9 cellular contexts compared by ENCODE assay signal in genomic region chr19:4329858-4330257, GRCh38. TPM values are rescaled to one million over a fixed set of nuclear protein-coding genes. Genes with fewer than 3 reads are reported as not detected.
DNase-seq lines count a peak whose midpoint lies in the region; ATAC-seq lines count a peak whose summit lies in the region.
"Had no signal": no experiment of that assay in that cellular context is flagged by ENCODE, and none has a peak within 500 bp of the region (broad histone marks: within the 10 kb centered on the region; RNA-seq: fewer than 3 reads in every experiment).

No MANE protein-coding gene starts in this region.

- H3K4me3 ChIP-seq in CD4-positive, CD25-positive, alpha-beta regulatory T cell (ENCODE audit: low read depth, low read length) = no peak overlapping the region
- no peak overlapping the region for H3K4me3 ChIP-seq in naive thymus-derived CD4-positive, alpha-beta T cell (ENCODE audit: low read length)
- H3K4me3 ChIP-seq: lower lobe of right lung had no signal

- H3K27ac ChIP-seq in CD4-positive, CD25-positive, alpha-beta regulatory T cell (ENCODE audit: insufficient read depth, low read length, poor library complexity, severe bottlenecking) = no peak overlapping the region
- H3K27ac ChIP-seq in naive thymus-derived CD4-positive, alpha-beta T cell (ENCODE audit: low read depth, low read length) = no peak overlapping the region
- H3K27ac ChIP-seq: lower lobe of right lung, neutrophil had no signal

- intact Hi-C loops in naive thymus-derived CD4-positive, alpha-beta T cell (cut with micrococcal nuclease) = loop anchor here (2.0 to 5.0 kb wide), 3 partner anchors 27 to 893 kb away; partner anchors contain the start of genes HDGFL2 (in 1 of the 2) and TMIGD2 (in 1 of the 2)

- peaks cover 22% of the 10 kb centered on the region for H3K4me1 ChIP-seq in CD4-positive, CD25-positive, alpha-beta regulatory T cell (ENCODE audit: control insufficient read depth, insufficient read depth, low read length, poor library complexity, severe bottlenecking)
- H3K4me1 ChIP-seq in naive thymus-derived CD4-positive, alpha-beta T cell (ENCODE audit: control insufficient read depth in 2 of 2, insufficient read depth in 2 of 2, low read length in 2 of 2) = peaks cover 11 to 14% of the 10 kb centered on the region in 2 donors

- no peaks in the 10 kb centered on the region for H3K9me3 ChIP-seq in CD4-positive, CD25-positive, alpha-beta regulatory T cell (ENCODE audit: control insufficient read depth in 2 of 2, low read length in 2 of 2)
- H3K9me3 ChIP-seq in naive thymus-derived CD4-positive, alpha-beta T cell (ENCODE audit: control insufficient read depth in 2 of 3, low read length in 3 of 3) = no peaks in the 10 kb centered on the region
- H3K9me3 ChIP-seq: lower lobe of right lung, neutrophil had no signal

- CTCF ChIA-PET in naive thymus-derived CD4-positive, alpha-beta T cell (lab: Charles Lee) = interaction anchor here (0.7 kb wide), 1 partner anchor 9 kb away, joined by 4 read pairs; the partner anchor contains the start of gene STAP2

- peaks cover 11% of the 10 kb centered on the region for H3K27me3 Mint-ChIP-seq in CD4-positive, CD25-positive, alpha-beta regulatory T cell
- no peaks in the 10 kb centered on the region for H3K27me3 Mint-ChIP-seq in activated T-helper 17 cell treated with anti-CD3 and anti-CD28 coated beads, Interleukin-2, amount 50 U/mL, for 72 hours
- peaks cover 0 to 4% (median 0%) of the 10 kb centered on the region in 5 donors for H3K27me3 Mint-ChIP-seq in naive thymus-derived CD4-positive, alpha-beta T cell

- H3K36me3 Mint-ChIP-seq in CD4-positive, CD25-positive, alpha-beta regulatory T cell = peaks cover 4% of the 10 kb centered on the region
- H3K36me3 Mint-ChIP-seq in activated T-helper 17 cell treated with anti-CD3 and anti-CD28 coated beads, Interleukin-2, amount 50 U/mL, for 72 hours (ENCODE audit: low read depth) = peaks cover 15% of the 10 kb centered on the region
- H3K36me3 Mint-ChIP-seq in naive thymus-derived CD4-positive, alpha-beta T cell = peaks cover 0 to 14% (median 0%) of the 10 kb centered on the region in 5 donors

- POLR2A ChIA-PET in naive thymus-derived CD4-positive, alpha-beta T cell (lab: Charles Lee) = no interaction called here

- no peak for DNase-seq in CD4-positive, CD25-positive, alpha-beta regulatory T cell
- DNase-seq in naive thymus-derived CD4-positive, alpha-beta T cell = no peak
- DNase-seq in ecto neural progenitor cell (ENCODE audit: low spot score) = no peak
- DNase-seq: lower lobe of right lung, SHP77, substantia nigra had no signal

- no peaks in the 10 kb centered on the region for H3K27me3 ChIP-seq in CD4-positive, CD25-positive, alpha-beta regulatory T cell (ENCODE audit: control insufficient read depth, insufficient read depth, low read length)
- no peaks in the 10 kb centered on the region for H3K27me3 ChIP-seq in naive thymus-derived CD4-positive, alpha-beta T cell (ENCODE audit: control insufficient read depth in 2 of 2, insufficient read depth in 2 of 2, low read length in 2 of 2)

- H3K36me3 ChIP-seq in CD4-positive, CD25-positive, alpha-beta regulatory T cell (ENCODE audit: control insufficient read depth, insufficient read depth, low read length) = no peaks in the 10 kb centered on the region
- no peaks in the 10 kb centered on the region for H3K36me3 ChIP-seq in naive thymus-derived CD4-positive, alpha-beta T cell (ENCODE audit: control insufficient read depth in 2 of 3, insufficient read depth in 3 of 3, low read length in 3 of 3)
- H3K36me3 ChIP-seq: lower lobe of right lung, neutrophil had no signal

- H3K27ac Mint-ChIP-seq in CD4-positive, CD25-positive, alpha-beta regulatory T cell = no peak overlapping the region
- H3K27ac Mint-ChIP-seq in activated T-helper 17 cell treated with anti-CD3 and anti-CD28 coated beads, Interleukin-2, amount 50 U/mL, for 72 hours = no peak overlapping the region
- peak overlapping the region in 3 of 9 donors; percentile 18 to 43 (median 28) for H3K27ac Mint-ChIP-seq in naive thymus-derived CD4-positive, alpha-beta T cell

- H3K9me3 Mint-ChIP-seq in CD4-positive, CD25-positive, alpha-beta regulatory T cell = peaks cover 0 to 4% (median 0%) of the 10 kb centered on the region in 7 donors
- H3K9me3 Mint-ChIP-seq in activated T-helper 17 cell treated with anti-CD3 and anti-CD28 coated beads, Interleukin-2, amount 50 U/mL, for 72 hours = peaks cover 5% of the 10 kb centered on the region
- peaks cover 0 to 10% (median under 1%) of the 10 kb centered on the region in 11 donors for H3K9me3 Mint-ChIP-seq in naive thymus-derived CD4-positive, alpha-beta T cell

- ATAC-seq in CD4-positive, CD25-positive, alpha-beta regulatory T cell (ENCODE audit: low read depth in 2 of 2) = no peak
- ATAC-seq in activated T-helper 17 cell treated with anti-CD3 and anti-CD28 coated beads, Interleukin-2, amount 50 U/mL, for 72 hours (replicated peaks) = no peak
- ATAC-seq in naive thymus-derived CD4-positive, alpha-beta T cell = no peak
- ATAC-seq: lower lobe of right lung had no signal

- H3K4me3 Mint-ChIP-seq in CD4-positive, CD25-positive, alpha-beta regulatory T cell = peak overlapping the region in 3 of 4 donors; percentile 5 to 88 (median 54)
- H3K4me3 Mint-ChIP-seq in activated T-helper 17 cell treated with anti-CD3 and anti-CD28 coated beads, Interleukin-2, amount 50 U/mL, for 72 hours = peak overlapping the region; percentile 88
- peak overlapping the region in 2 of 10 donors; percentile 29 to 30 for H3K4me3 Mint-ChIP-seq in naive thymus-derived CD4-positive, alpha-beta T cell

- H3K4me1 Mint-ChIP-seq in CD4-positive, CD25-positive, alpha-beta regulatory T cell = peaks cover 0 to 29% (median 16%) of the 10 kb centered on the region in 4 donors
- H3K4me1 Mint-ChIP-seq in activated T-helper 17 cell treated with anti-CD3 and anti-CD28 coated beads, Interleukin-2, amount 50 U/mL, for 72 hours = peaks cover 13% of the 10 kb centered on the region
- H3K4me1 Mint-ChIP-seq in naive thymus-derived CD4-positive, alpha-beta T cell = peaks cover 14 to 29% (median 24%) of the 10 kb centered on the region in 7 donors

RNA-seq across cellular contexts. Expression of gene STAP2, which starts 8.8 kb away (rescaled TPM):
- 2.2 TPM for total RNA-seq in CD4-positive, CD25-positive, alpha-beta regulatory T cell
- 1 to 10 TPM; 1.6 to 3.0 (median 2.4) TPM for polyA plus RNA-seq in CD4-positive, CD25-positive, alpha-beta regulatory T cell
- 10 to 100 TPM; 13.3 to 17.4 TPM for total RNA-seq in activated T-helper 17 cell treated with anti-CD3 and anti-CD28 coated beads, Interleukin-2, amount 50 U/mL, for 72 hours
- total RNA-seq in naive thymus-derived CD4-positive, alpha-beta T cell = 10 to 100 TPM in 1 of 5 experiments, 1 to 10 TPM in 4; 2.6 to 11.8 (median 4.5) TPM
- polyA plus RNA-seq in naive thymus-derived CD4-positive, alpha-beta T cell = 1 to 10 TPM; 2.4 to 4.9 TPM

RNA-seq across cellular contexts. Expression of gene MPND, which starts 13.5 kb away (rescaled TPM):
- 12.2 TPM for total RNA-seq in CD4-positive, CD25-positive, alpha-beta regulatory T cell
- polyA plus RNA-seq in CD4-positive, CD25-positive, alpha-beta regulatory T cell = 1 to 10 TPM; 4.9 to 7.2 (median 5.7) TPM
- total RNA-seq in activated T-helper 17 cell treated with anti-CD3 and anti-CD28 coated beads, Interleukin-2, amount 50 U/mL, for 72 hours = 10 to 100 TPM; 15.5 to 19.7 TPM
- 10 to 100 TPM in 4 of 5 experiments, 1 to 10 TPM in 1; 9.5 to 24.4 (median 20.0) TPM for total RNA-seq in naive thymus-derived CD4-positive, alpha-beta T cell
- 1 to 10 TPM; 4.0 to 6.7 TPM for polyA plus RNA-seq in naive thymus-derived CD4-positive, alpha-beta T cell

RNA-seq across cellular contexts. Expression of gene FSD1, which starts 25.5 kb away (rescaled TPM):
- 1.0 TPM for total RNA-seq in CD4-positive, CD25-positive, alpha-beta regulatory T cell
- 1 to 10 TPM in 1 of 4 donors, under 1 TPM in 1, not detected in 2; 0.76 to 1.6 TPM for polyA plus RNA-seq in CD4-positive, CD25-positive, alpha-beta regulatory T cell
- 10 to 100 TPM in 1 of 2 donors, 1 to 10 TPM in 1; 8.3 to 13.1 TPM for total RNA-seq in activated T-helper 17 cell treated with anti-CD3 and anti-CD28 coated beads, Interleukin-2, amount 50 U/mL, for 72 hours
- total RNA-seq in naive thymus-derived CD4-positive, alpha-beta T cell = 10 to 100 TPM in 1 of 5 experiments, 1 to 10 TPM in 4; 1.8 to 18.9 (median 3.4) TPM
- polyA plus RNA-seq in naive thymus-derived CD4-positive, alpha-beta T cell = 1 to 10 TPM in 1 of 2 donors, under 1 TPM in 1; 0.95 to 2.0 TPM

RNA-seq across cellular contexts. Expression of gene TMIGD2, which starts 27.7 kb away (rescaled TPM):
- total RNA-seq in CD4-positive, CD25-positive, alpha-beta regulatory T cell = 4.8 TPM
- 10 to 100 TPM in 2 of 4 donors, 1 to 10 TPM in 2; 4.8 to 17.1 (median 11.1) TPM for polyA plus RNA-seq in CD4-positive, CD25-positive, alpha-beta regulatory T cell
- total RNA-seq in activated T-helper 17 cell treated with anti-CD3 and anti-CD28 coated beads, Interleukin-2, amount 50 U/mL, for 72 hours = 1 to 10 TPM; 2.5 to 4.1 TPM
- total RNA-seq in naive thymus-derived CD4-positive, alpha-beta T cell = 10 to 100 TPM; 22.3 to 50.5 (median 40.0) TPM
- polyA plus RNA-seq in naive thymus-derived CD4-positive, alpha-beta T cell = 100 to 1,000 TPM in 1 of 2 donors, 10 to 100 TPM in 1; 99.4 to 107 TPM
- total RNA-seq: astrocyte had no signal

RNA-seq across cellular contexts. Expression of gene SHD, which starts 50.8 kb away (rescaled TPM):
- total RNA-seq in CD4-positive, CD25-positive, alpha-beta regulatory T cell = not detected
- not detected for polyA plus RNA-seq in CD4-positive, CD25-positive, alpha-beta regulatory T cell
- total RNA-seq in activated T-helper 17 cell treated with anti-CD3 and anti-CD28 coated beads, Interleukin-2, amount 50 U/mL, for 72 hours = not detected
- total RNA-seq in naive thymus-derived CD4-positive, alpha-beta T cell = 1 to 10 TPM in 1 of 5 experiments, not detected in 4; 2.3 TPM
- not detected for polyA plus RNA-seq in naive thymus-derived CD4-positive, alpha-beta T cell
- total RNA-seq: lower lobe of right lung had no signal
